Comparison of ENCODE assay signal across 15 cellular contexts in genomic region chr4:155692361-155692760, GRCh38. TPM values are rescaled to one million over a fixed set of nuclear protein-coding genes. Genes with fewer than 3 reads are reported as not detected.
DNase-seq lines count a peak whose midpoint lies in the region; ATAC-seq and TF ChIP-seq lines count a peak whose summit lies in the region.
"Had no signal": no experiment of that assay in that cellular context is flagged by ENCODE, and none has a peak within 500 bp of the region (broad histone marks: within the 10 kb centered on the region; RNA-seq: fewer than 3 reads in every experiment).

No MANE protein-coding gene starts in this region.

- no peak overlapping the region for H3K9ac ChIP-seq in mesenchymal stem cell (ENCODE audit: low read length)

- ATAC-seq in GM21423 (IDR thresholded peaks at IDR 0.05; ENCODE audit: unreplicated experiment): peak; percentile 51
- ATAC-seq in HG02970 (IDR thresholded peaks at IDR 0.05; ENCODE audit: low FRiP score, unreplicated experiment): no peak
- ATAC-seq in HG02678 (IDR thresholded peaks at IDR 0.05; ENCODE audit: unreplicated experiment): no peak
- ATAC-seq: PC-3 had no signal

- TF ChIP-seq EP300 in transverse colon (IDR thresholded peaks at IDR 0.05; ENCODE audit: low read depth): no peak

- no CpG with 5 or more reads among the region's 1 CpG for WGBS in mesenchymal stem cell
- WGBS in transverse colon (ENCODE audit: low coverage in 1 of 2), 2 donors: 80 to 81% methylated on average over 1 of the region's 1 CpG

- H3K18ac ChIP-seq in mesenchymal stem cell (ENCODE audit: low read depth in 1 of 2, low read length in 2 of 2): no peak overlapping the region

- no peaks in the 10 kb centered on the region for H3K9me3 ChIP-seq in mesenchymal stem cell (ENCODE audit: control insufficient read depth, low read length)
- H3K9me3 ChIP-seq in transverse colon: no peaks in the 10 kb centered on the region
- H3K9me3 ChIP-seq: SJCRH30 had no signal

- no peak for TF ChIP-seq POLR2A in transverse colon (IDR thresholded peaks at IDR 0.05)

- no peak overlapping the region for H2BK5ac ChIP-seq in mesenchymal stem cell (ENCODE audit: low read depth, low read length, poor library complexity, severe bottlenecking)

- in situ Hi-C loops in transverse colon (cut with MboI; ENCODE audit: low pct_ligation_motif_present in 1 of 4, low pct_unique_long_range_greater_than_20kb in 1 of 4, low sequenced_read_pairs in 3 of 4): no loop called here

- no peaks in the 10 kb centered on the region for H3K4me1 ChIP-seq in mesenchymal stem cell (ENCODE audit: control insufficient read depth, insufficient read depth, low read depth, low read length)
- peaks cover 0 to 26% (median 0%) of the 10 kb centered on the region in 4 donors for H3K4me1 ChIP-seq in transverse colon
- H3K4me1 ChIP-seq: SJCRH30 had no signal

- H3K4ac ChIP-seq in mesenchymal stem cell (ENCODE audit: low read depth in 1 of 2, low read length in 2 of 2): no peak overlapping the region

- H2BK12ac ChIP-seq in mesenchymal stem cell (ENCODE audit: low read length in 2 of 2): no peak overlapping the region

- H2BK120ac ChIP-seq in mesenchymal stem cell (ENCODE audit: low read depth, low read length): no peak overlapping the region

- no peak for DNase-seq in mesenchymal stem cell
- no peak for DNase-seq in transverse colon
- DNase-seq in NCI-H1105 treated with DMSO at 0.1 percent for 48 hours (lab: John Stamatoyannopoulos, UW): no peak
- DNase-seq: CD4-positive, CD25-positive, alpha-beta regulatory T cell; NCI-H1436 treated with DMSO at 0.1 percent for 48 hours; NCI-H2029 treated with DMSO at 0.1 percent for 48 hours; NCI-H510A; NCI-H774; PC-3; SJCRH30 had no signal

- no peak overlapping the region for H4K91ac ChIP-seq in mesenchymal stem cell (ENCODE audit: low read length)

- H3K36me3 ChIP-seq in mesenchymal stem cell (ENCODE audit: control insufficient read depth in 1 of 2, insufficient read depth in 2 of 2, low read depth in 1 of 2, low read length in 2 of 2) (no peaks in the 10 kb centered on the region), transverse colon (no peaks in the 10 kb centered on the region)
- H3K36me3 ChIP-seq: SJCRH30 had no signal

- H3K4me2 ChIP-seq in mesenchymal stem cell (ENCODE audit: low read length, poor library complexity, severe bottlenecking): no peak overlapping the region

- no peak for TF ChIP-seq CTCF in VCaP (conservative IDR thresholded peaks at IDR 0.05)
- no peak for TF ChIP-seq CTCF in transverse colon (IDR thresholded peaks at IDR 0.05)

- no peak overlapping the region for H3K14ac ChIP-seq in mesenchymal stem cell (ENCODE audit: low read length in 2 of 2)

- H4K8ac ChIP-seq in mesenchymal stem cell (ENCODE audit: low read length): no peak overlapping the region

- no peak overlapping the region for H2AK5ac ChIP-seq in mesenchymal stem cell (ENCODE audit: low read length, severe bottlenecking)

- no peaks in the 10 kb centered on the region for H3K27me3 ChIP-seq in mesenchymal stem cell (ENCODE audit: control insufficient read depth in 1 of 2, insufficient read depth in 1 of 2, low read length in 2 of 2)
- no peaks in the 10 kb centered on the region for H3K27me3 ChIP-seq in transverse colon
- H3K27me3 ChIP-seq: SJCRH30 had no signal

- H3K4me3 ChIP-seq in mesenchymal stem cell (ENCODE audit: insufficient read depth in 1 of 2, low read depth in 1 of 2, low read length in 2 of 2) (no peak overlapping the region), transverse colon (no peak overlapping the region)
- H3K4me3 ChIP-seq: SJCRH30 had no signal

- no peak overlapping the region for H2BK15ac ChIP-seq in mesenchymal stem cell (ENCODE audit: low read depth, poor library complexity, severe bottlenecking)

- intact Hi-C loops in transverse colon (cut with DNase I; ENCODE audit: low total_unique reads): loop anchor here (10.0 kb wide), 1 partner anchor 82 kb away; no protein-coding TSS in a partner anchor

- H3K27ac ChIP-seq in VCaP: peak overlapping the region; percentile 78
- H3K27ac ChIP-seq in mesenchymal stem cell (ENCODE audit: low read length, poor library complexity, severe bottlenecking): peak overlapping the region; percentile 41
- peak overlapping the region; percentile 23 to 58 (median 38) for H3K27ac ChIP-seq in transverse colon
- H3K27ac ChIP-seq: RWPE1, SJCRH30 had no signal

- no peak overlapping the region for H3K23ac ChIP-seq in mesenchymal stem cell (ENCODE audit: low read length in 2 of 2)

- peaks cover 5% of the 10 kb centered on the region for H3K79me1 ChIP-seq in mesenchymal stem cell (replicated peaks; ENCODE audit: low read length, poor library complexity, severe bottlenecking)

- H2AFZ ChIP-seq in mesenchymal stem cell (ENCODE audit: low read depth, low read length): no peak overlapping the region

RNA-seq across cellular contexts. Expression of gene GUCY1A1, which starts 25.7 kb away (rescaled TPM):
- polyA plus RNA-seq in mesenchymal stem cell (2013, experiment 1 of 2): 3.6 TPM
- 2.6 TPM for polyA plus RNA-seq in mesenchymal stem cell (2013, experiment 2 of 2)
- 10 to 100 TPM; 29.4 to 45.6 (median 32.7) TPM for total RNA-seq in transverse colon
- polyA plus RNA-seq: CD4-positive, CD25-positive, alpha-beta regulatory T cell had no signal
